1 cellular context compared by ENCODE assay signal in the genomic region with DNA sequence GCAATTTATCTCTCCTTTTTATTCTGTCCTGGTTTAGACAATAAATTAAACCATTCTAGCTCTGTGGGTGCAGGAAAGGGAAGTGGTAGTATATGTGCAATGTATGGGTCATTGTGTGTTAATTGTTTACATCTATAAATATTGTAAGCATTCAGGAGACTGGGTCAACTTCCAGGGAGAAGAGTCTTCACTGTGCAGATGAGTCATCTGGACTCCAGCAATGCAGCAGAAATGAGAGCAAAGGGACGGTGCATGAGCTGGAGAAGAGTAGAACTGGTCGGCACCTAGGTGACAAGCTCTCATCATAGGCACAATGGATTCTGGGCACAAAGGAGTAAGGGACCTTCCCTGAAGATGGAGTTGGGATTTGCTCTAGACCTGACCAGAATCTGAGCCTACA.
A peak's percentile ranks its signal among the peaks of the same experiment; 100 is the strongest.
TF ChIP-seq lines count a peak whose summit lies in the region.

No MANE protein-coding gene starts in this region.

TF ChIP-seq in IMR-90, 13 proteins besides CTCF, POLR2A, EP300 and RAD21:
- TF ChIP-seq FOS (IDR thresholded peaks at IDR 0.05; ENCODE audit: low read depth, low read length) (peak; percentile 56), BHLHE40 (IDR thresholded peaks at IDR 0.05; ENCODE audit: low read depth, low read length) (no peak), SMC3 (IDR thresholded peaks at IDR 0.05; ENCODE audit: low read depth, low read length) (no peak), CEBPB (IDR thresholded peaks at IDR 0.05; ENCODE audit: low read depth, low read length) (0 out of 2 replicates have a peak, but pooled peaks have one; percentile 22)
- TF ChIP-seq, protein P1, sequence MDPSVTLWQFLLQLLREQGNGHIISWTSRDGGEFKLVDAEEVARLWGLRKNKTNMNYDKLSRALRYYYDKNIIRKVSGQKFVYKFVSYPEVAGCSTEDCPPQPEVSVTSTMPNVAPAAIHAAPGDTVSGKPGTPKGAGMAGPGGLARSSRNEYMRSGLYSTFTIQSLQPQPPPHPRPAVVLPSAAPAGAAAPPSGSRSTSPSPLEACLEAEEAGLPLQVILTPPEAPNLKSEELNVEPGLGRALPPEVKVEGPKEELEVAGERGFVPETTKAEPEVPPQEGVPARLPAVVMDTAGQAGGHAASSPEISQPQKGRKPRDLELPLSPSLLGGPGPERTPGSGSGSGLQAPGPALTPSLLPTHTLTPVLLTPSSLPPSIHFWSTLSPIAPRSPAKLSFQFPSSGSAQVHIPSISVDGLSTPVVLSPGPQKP (IDR thresholded peaks at IDR 0.05; ENCODE audit: borderline replicate concordance, low read depth, low read length) = no peak
